ENCODE assay signal across 1 cellular context in the genomic region with DNA sequence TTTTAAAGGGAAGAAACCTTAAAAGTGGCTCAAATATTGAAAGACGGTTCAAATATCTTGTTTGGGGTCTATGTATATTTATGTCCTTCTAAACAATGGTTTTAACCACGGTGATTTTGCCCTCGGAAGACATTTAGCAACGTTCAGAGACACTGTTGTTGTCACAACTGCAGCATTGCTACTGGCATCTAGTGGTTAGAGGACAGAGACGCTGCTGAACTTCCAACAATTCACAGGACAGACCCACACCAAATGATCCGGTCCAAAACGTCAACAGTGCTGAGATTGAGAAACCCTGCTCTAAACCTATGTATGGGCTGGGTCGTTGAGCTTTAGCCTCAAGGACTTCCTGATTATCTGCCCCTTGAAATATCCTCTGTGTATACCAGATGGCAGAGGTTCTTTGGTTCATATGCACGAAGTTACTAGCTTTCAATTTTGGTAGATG.
TF ChIP-seq lines count a peak whose summit lies in the region.

No MANE protein-coding gene starts in this region.

TF ChIP-seq in endothelial cell of umbilical vein, 7 proteins besides CTCF, POLR2A, EP300 and RAD21 (continued from another document):
- TF ChIP-seq, protein P1, sequence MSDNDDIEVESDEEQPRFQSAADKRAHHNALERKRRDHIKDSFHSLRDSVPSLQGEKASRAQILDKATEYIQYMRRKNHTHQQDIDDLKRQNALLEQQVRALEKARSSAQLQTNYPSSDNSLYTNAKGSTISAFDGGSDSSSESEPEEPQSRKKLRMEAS (IDR thresholded peaks at IDR 0.05; ENCODE audit: insufficient read depth, insufficient read length), result no peak
- TF ChIP-seq FOS (IDR thresholded peaks at IDR 0.05; ENCODE audit: borderline replicate concordance, insufficient read depth, low read length) (no peak), POLR2AphosphoS5 (IDR thresholded peaks at IDR 0.05; ENCODE audit: insufficient read depth, low read depth, low read length) (no peak), GATA2 (IDR thresholded peaks at IDR 0.05; ENCODE audit: insufficient read depth, insufficient read length, low read depth, low read length) (no peak)
